In genomic region chr1:10794724-10795304, GRCh38 we compare ENCODE assay signal across 8 cellular contexts. TPM values are rescaled to one million over a fixed set of nuclear protein-coding genes. Genes with fewer than 3 reads are reported as not detected.
DNase-seq lines count a peak whose midpoint lies in the region; ATAC-seq, FAIRE-seq and TF ChIP-seq lines count a peak whose summit lies in the region.

No MANE protein-coding gene starts in this region.

- H3K27me3 ChIP-seq in H9 (ENCODE audit: insufficient read depth, low read length), result peaks cover 14% of the 10 kb centered on the region; the same call in 1 of the 2 replicates
- peaks cover 7 to 13% of the 10 kb centered on the region in 2 experiments for H3K27me3 ChIP-seq in GM12878 (replicated peaks in 1 of 2; ENCODE audit: control insufficient read depth in 2 of 2, insufficient read depth in 2 of 2, low read length in 1 of 2)
- peaks cover 6% of the 10 kb centered on the region for H3K27me3 ChIP-seq in upper lobe of right lung

- in situ Hi-C loops in ACHN (cut with HindIII; ENCODE audit: low pct_ligation_motif_present, low pct_unique_long_range_greater_than_20kb, low sequenced_read_pairs), result no loop called here
- in situ Hi-C loops in GM12878 (cut with MboI), result no loop called here

- TF ChIP-seq RAD21 in GM12878 (IDR thresholded peaks at IDR 0.05; ENCODE audit: insufficient read depth, low read depth, low read length), result no peak

- H3K18ac ChIP-seq in H9 (ENCODE audit: insufficient read length, low read depth, low read length), result no peak overlapping the region

- H4K8ac ChIP-seq in H9 (replicated peaks; ENCODE audit: insufficient read length, low read depth, low read length), result no peak overlapping the region

- H3K4me1 ChIP-seq in H9 (ENCODE audit: insufficient read depth, low read length) (no peaks in the 10 kb centered on the region), GM12878 (ENCODE audit: control insufficient read depth, insufficient read depth, low read length) (no peaks in the 10 kb centered on the region; the same call in 1 of the 2 replicates), upper lobe of right lung (peaks cover 15% of the 10 kb centered on the region)

- no peak overlapping the region; a peak in 1 of 7 replicates for H3K27ac Mint-ChIP-seq in H9

- no peaks in the 10 kb centered on the region for H3K79me1 ChIP-seq in H9 (ENCODE audit: insufficient read depth, low read depth, low read length, poor library complexity, severe bottlenecking)

- H3K14ac ChIP-seq in H9 (ENCODE audit: insufficient read depth, low read length), result no peak overlapping the region

- H2AK5ac ChIP-seq in H9 (ENCODE audit: insufficient read length, low read length), result no peak overlapping the region

- ATAC-seq in GM12878 (no peak), upper lobe of right lung (peak; percentile 2), HG03571 (IDR thresholded peaks at IDR 0.05; ENCODE audit: unreplicated experiment) (no peak)

- peaks cover 25% of the 10 kb centered on the region for H3K23me2 ChIP-seq in H9 (ENCODE audit: insufficient read length, low read depth, low read length, poor library complexity, severe bottlenecking)

- no peak overlapping the region for H2BK12ac ChIP-seq in H9 (ENCODE audit: insufficient read length, low read depth, low read length)

- FAIRE-seq in GM12878 (lab: Jason Lieb, UNC), result no peak

- H4K20me1 ChIP-seq in H9 (ENCODE audit: control insufficient read depth, insufficient read depth, insufficient read length), result no peaks in the 10 kb centered on the region
- no peaks in the 10 kb centered on the region for H4K20me1 ChIP-seq in GM12878 (ENCODE audit: control insufficient read depth, insufficient read depth)

- H3K56ac ChIP-seq in H9 (ENCODE audit: insufficient read length, low read depth, low read length), result no peak overlapping the region

- H3T11ph ChIP-seq in H9 (ENCODE audit: low read length), result no peak overlapping the region

- CTCF ChIA-PET in GM12878 (lab: Yijun Ruan, JAX), result no interaction called here

- TF ChIP-seq CTCF in H9 (conservative IDR thresholded peaks at IDR 0.05) (no peak), GM12878 (IDR thresholded peaks at IDR 0.05 in 2 of 3, conservative IDR thresholded peaks at IDR 0.05 in 1 of 3; ENCODE audit: control insufficient read depth in 2 of 3, extremely low read depth in 1 of 3, insufficient read depth in 1 of 3, low read depth in 3 of 3, low read length in 3 of 3) (no peak), lower leg skin (IDR thresholded peaks at IDR 0.05) (no peak), upper lobe of right lung (IDR thresholded peaks at IDR 0.05) (no peak)

- TF ChIP-seq EP300 in GM12878 (IDR thresholded peaks at IDR 0.05; ENCODE audit: borderline replicate concordance in 1 of 2, control insufficient read depth in 1 of 2, low read depth in 2 of 2, low read length in 2 of 2), result no peak

- SMC1A ChIA-PET in GM12878 (lab: Charles Lee; ENCODE audit: uncharacterized antibody, unreplicated experiment), result no interaction called here

- intact Hi-C loops in GM12878 (cut with micrococcal nuclease; ENCODE audit: unreplicated experiment) (no loop called here), lower leg skin (cut with DNase I; ENCODE audit: low total_unique reads) (no loop called here), upper lobe of right lung (cut with DNase I) (no loop called here)

- H3K4me2 ChIP-seq in H9 (ENCODE audit: insufficient read depth, insufficient read length, low read length), result peak overlapping the region; percentile 58
- peak overlapping the region; percentile 30; the same call in 1 of the 2 replicates for H3K4me2 ChIP-seq in GM12878 (ENCODE audit: control insufficient read depth, insufficient read depth)

- H3K9me3 ChIP-seq in H9 (ENCODE audit: control insufficient read depth, low read depth, low read length), result no peaks in the 10 kb centered on the region
- H3K9me3 ChIP-seq in GM12878 (replicated peaks; ENCODE audit: control insufficient read depth, insufficient read depth, low read length), result no peaks in the 10 kb centered on the region
- H3K9me3 ChIP-seq in upper lobe of right lung, result no peaks in the 10 kb centered on the region

- peaks cover 24 to 46% of the 10 kb centered on the region in 2 experiments for H3K4me1 Mint-ChIP-seq in H9

- RAD21 ChIA-PET in GM12878 (lab: Charles Lee; ENCODE audit: unreplicated experiment), result no interaction called here

- H3K4me3 ChIP-seq in GM12878 (peak overlapping the region; percentile 22; the same call in 1 of the 2 replicates), lower leg skin (ENCODE audit: low read depth, poor library complexity, severe bottlenecking) (peak overlapping the region; percentile 55), upper lobe of right lung (peak overlapping the region; percentile 59)

- BruUV-seq in GM12878 (replicated peaks; lab: Mats Ljungman, UMichigan), result no TSS peak

- H3K79me2 ChIP-seq in H9 (ENCODE audit: insufficient read depth, low read length), result no peaks in the 10 kb centered on the region
- no peaks in the 10 kb centered on the region for H3K79me2 ChIP-seq in GM12878 (ENCODE audit: control insufficient read depth, insufficient read depth, low read length)

- H2AFZ ChIP-seq in H9 (ENCODE audit: low read length) (no peak overlapping the region), GM12878 (ENCODE audit: control insufficient read depth, low read depth, low read length) (peak overlapping the region; percentile 7; the same call in 1 of the 2 replicates)

- peaks cover 62% of the 10 kb centered on the region for H3K27me3 Mint-ChIP-seq in H9 (ENCODE audit: low read depth)

- no peak overlapping the region for H2BK120ac ChIP-seq in H9 (ENCODE audit: low read depth, low read length, poor library complexity, severe bottlenecking)

- TF ChIP-seq POLR2A in GM12878 (IDR thresholded peaks at IDR 0.05; ENCODE audit: low read depth, low read length) (no peak), lower leg skin (IDR thresholded peaks at IDR 0.05) (no peak)

- no peak overlapping the region for H2BK15ac ChIP-seq in H9 (ENCODE audit: low read depth, low read length)

- H3K23ac ChIP-seq in H9 (ENCODE audit: insufficient read length, low read depth, low read length), result no peak overlapping the region

- H3K9ac ChIP-seq in H9 (ENCODE audit: extremely low read depth, insufficient read length, low read length) (no peak overlapping the region), GM12878 (ENCODE audit: control insufficient read depth, insufficient read depth, low read length) (no peak overlapping the region)

- no peaks in the 10 kb centered on the region; a peak in 1 of 5 replicates for H3K9me3 Mint-ChIP-seq in H9

- H4K91ac ChIP-seq in H9 (ENCODE audit: insufficient read length, low read depth, low read length), result no peak overlapping the region

- no peak overlapping the region for H2BK20ac ChIP-seq in H9 (ENCODE audit: low read depth, low read length, poor library complexity, severe bottlenecking)

- POLR2A ChIA-PET in GM12878 (lab: Charles Lee), result interaction anchor here (0.6 kb wide), 1 partner anchor 100 kb away, joined by 4 read pairs; no protein-coding TSS in a partner anchor

- H3K4ac ChIP-seq in H9 (ENCODE audit: low read depth, low read length), result no peak overlapping the region

- DNase-seq in ACHN (peak; percentile 22), H9 (peak; percentile 46), GM12878 (ENCODE audit: low read depth, low spot score) (no peak), lower leg skin (ENCODE audit: low spot score in 2 of 2) (no peak), upper lobe of right lung (no peak), NCI-H2107 (lab: John Stamatoyannopoulos, UW) (no peak), NCI-H1694 treated with DMSO at 0.1 percent for 48 hours (lab: John Stamatoyannopoulos, UW) (no peak)

- no peak overlapping the region for H2BK5ac ChIP-seq in H9 (ENCODE audit: insufficient read length, low read length)

- H4K5ac ChIP-seq in H9 (ENCODE audit: insufficient read length, low read depth, low read length), result no peak overlapping the region

- H3K36me3 ChIP-seq in GM12878 (ENCODE audit: control insufficient read depth in 2 of 2, insufficient read depth in 2 of 2, low read length in 1 of 2) (no peaks in the 10 kb centered on the region), upper lobe of right lung (no peaks in the 10 kb centered on the region)

- H3K36me3 Mint-ChIP-seq in H9 (ENCODE audit: insufficient read depth in 1 of 3, low read depth in 3 of 3), result no peaks in the 10 kb centered on the region

- WGBS in H9 (ENCODE audit: extremely low coverage, insufficient read length, low lambda C conversion rate), result no CpG with 5 or more reads among the region's 61 CpGs
- WGBS in GM12878 (ENCODE audit: insufficient coverage, insufficient replicate concordance, low lambda C conversion rate, missing lambda C conversion rate), result 12% methylated on average over 29 of the region's 61 CpGs
- WGBS in lower leg skin, 2 donors, result 0 to 1% methylated on average over 42 to 47 of the region's 61 CpGs

- peak overlapping the region; percentile 70 to 88 for H3K4me3 Mint-ChIP-seq in H9

- no peak overlapping the region for H3K27ac ChIP-seq in H9 (ENCODE audit: insufficient read length, low read depth, low read length)
- no peak overlapping the region for H3K27ac ChIP-seq in GM12878 (ENCODE audit: control insufficient read depth, insufficient read depth)
- peak overlapping the region; percentile 36 for H3K27ac ChIP-seq in upper lobe of right lung

TF ChIP-seq in GM12878, 131 proteins besides CTCF, POLR2A, EP300 and RAD21:
- no peak for TF ChIP-seq MYC (IDR thresholded peaks at IDR 0.05; ENCODE audit: insufficient read depth, insufficient read length, insufficient replicate concordance, low read length, severe bottlenecking)
- no peak for TF ChIP-seq EED (IDR thresholded peaks at IDR 0.05; ENCODE audit: low read depth)
- no peak for TF ChIP-seq POLR2AphosphoS5 (IDR thresholded peaks at IDR 0.05; ENCODE audit: low read length)

RNA-seq across cellular contexts. Expression of gene CASZ1, which starts 1.6 kb away (rescaled TPM):
- 2.3 and 3.9 TPM in 2 replicates for total RNA-seq in H9 (2021)
- total RNA-seq in GM12878 (2013; cell fraction: nucleolus; rRNA removed), result 10.0 and 10.2 TPM in 2 replicates
- 4.0 and 4.9 TPM in 2 replicates for total RNA-seq in GM12878 (2014; rRNA removed)
- total RNA-seq in GM12878 (2014; rRNA removed; fragmentation: Illumina TruSeq; extraction: Trizol), result 2.8 and 3.2 TPM in 2 replicates
- 9.8 and 11.8 TPM in 2 replicates for total RNA-seq in GM12878 (2021)
- 0.63 TPM for polyA plus RNA-seq in GM12878 (2011; ENCODE audit: low read depth)
- 1.1 and 3.1 TPM in 2 replicates for polyA plus RNA-seq in GM12878 (2011; rRNA removed)
- 3.1 and 4.3 TPM in 2 replicates for polyA plus RNA-seq in GM12878 (2011; cell fraction: cytosol; rRNA removed)
- 9.1 and 14.4 TPM in 2 replicates for polyA plus RNA-seq in GM12878 (2011; cell fraction: nucleus; rRNA removed)
- 2.1 and 2.2 TPM in 2 replicates for polyA plus RNA-seq in GM12878 (2012)
- 2.5 and 5.7 TPM in 2 replicates for polyA plus RNA-seq in GM12878 (2014; fragmentation: Illumina TruSeq; extraction: Trizol)
- 1 to 10 TPM in 1 of 2 experiments, under 1 TPM in 1; 0.52 to 2.0 TPM for polyA plus RNA-seq in GM12878 (2014; fragmentation: Nextera tagmentation; extraction: Ambion mirVana)
- polyA plus RNA-seq in GM12878 (2014; rRNA removed), result 3.9 and 8.3 TPM in 2 replicates
- 1 to 10 TPM; 3.5 to 4.3 TPM for polyA plus RNA-seq in GM12878 (2016; fragmentation: Nextera tagmentation; extraction: Ambion mirVana)
- polyA minus RNA-seq in GM12878 (2011; rRNA and poly(A)+ RNA removed), result 5.8 and 7.0 TPM in 2 replicates
- 3.3 and 4.8 TPM in 2 replicates for polyA minus RNA-seq in GM12878 (2011; cell fraction: cytosol; rRNA and poly(A)+ RNA removed)
- 2.9 and 7.5 TPM in 2 replicates for polyA minus RNA-seq in GM12878 (2011; cell fraction: nucleus; rRNA and poly(A)+ RNA removed)
- total RNA-seq in lower leg skin, result 100 to 1,000 TPM; 140 to 210 (median 169) TPM
- 63.6 TPM for total RNA-seq in upper lobe of right lung

Comparison
In these comparisons a context has a peak if more than half of its experiments do, and no peak if none do; other contexts are left out.
1. DNase-seq: peak in ACHN (single experiment) and H9 (single experiment); none in GM12878 (single experiment), lower leg skin (0 of 2), upper lobe of right lung (single experiment), NCI-H2107 (single experiment) and NCI-H1694 treated with DMSO at 0.1 percent for 48 hours (single experiment).
2. Peak in every context shown above with its lines, with median percentiles within 50 percentile points of each other: H3K4me3 ChIP-seq.